ENCODE assay signal across 9 cellular contexts in the genomic region with DNA sequence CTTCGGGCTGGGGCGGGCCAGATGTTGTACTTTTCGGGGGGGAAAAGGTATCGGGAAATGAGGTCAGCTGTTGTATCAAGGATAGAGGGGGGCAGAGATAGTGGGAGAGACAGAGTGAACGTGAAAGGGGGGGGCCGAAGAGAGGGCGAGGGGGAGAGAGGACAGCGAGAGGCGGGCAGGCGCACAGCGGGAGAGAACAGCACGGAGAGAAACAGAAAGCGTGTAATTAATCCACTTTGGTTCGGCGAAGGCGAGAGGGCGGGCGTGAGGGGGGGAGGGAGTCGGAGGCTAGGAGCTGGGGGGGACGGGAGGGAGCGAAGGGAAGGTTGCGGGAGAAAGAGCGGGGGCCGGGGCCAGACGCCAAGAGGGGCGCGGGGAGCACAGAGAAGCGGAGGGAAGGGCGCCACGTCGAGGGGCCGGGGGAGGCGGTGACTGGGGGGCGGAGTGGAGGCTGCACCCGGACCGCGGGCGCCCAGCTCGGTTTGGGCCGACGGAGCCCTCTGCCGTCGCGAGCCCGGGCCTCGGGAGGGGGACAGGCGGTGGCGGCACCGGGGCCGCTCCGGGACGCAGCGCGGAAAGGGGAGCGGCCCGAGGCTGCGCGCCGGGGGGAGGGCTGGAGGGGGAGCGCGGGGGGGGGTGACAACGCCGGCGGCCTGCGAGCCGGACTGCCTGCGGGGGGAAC. TPM values are rescaled to one million over a fixed set of nuclear protein-coding genes. Genes with fewer than 3 reads are reported as not detected.
DNase-seq lines count a peak whose midpoint lies in the region; ATAC-seq and TF ChIP-seq lines count a peak whose summit lies in the region.
"Had no signal": no experiment of that assay in that cellular context is flagged by ENCODE, and none has a peak within 500 bp of the region (broad histone marks: within the 10 kb centered on the region; RNA-seq: fewer than 3 reads in every experiment).

No MANE protein-coding gene starts in this region.

- H3K9me2 ChIP-seq in GM23248 (ENCODE audit: insufficient read depth): no peaks in the 10 kb centered on the region

- H3K27me3 ChIP-seq in GM23248 (replicated peaks; ENCODE audit: insufficient read depth): peaks cover 62% of the 10 kb centered on the region
- peaks cover 0 to 42% of the 10 kb centered on the region in 2 donors for H3K27me3 ChIP-seq in Peyer's patch
- peaks cover 5 to 87% (median 25%) of the 10 kb centered on the region in 3 donors for H3K27me3 ChIP-seq in psoas muscle (ENCODE audit: insufficient read depth in 3 of 3, low read length in 2 of 3)

- in situ Hi-C loops in GM23248 (cut with MboI): no loop called here

- H3K9me3 ChIP-seq in GM23248 (ENCODE audit: low read depth) (no peaks in the 10 kb centered on the region), Peyer's patch (no peaks in the 10 kb centered on the region), psoas muscle (no peaks in the 10 kb centered on the region)

- TF ChIP-seq CTCF in Peyer's patch (IDR thresholded peaks at IDR 0.05) (no peak), psoas muscle (IDR thresholded peaks at IDR 0.05) (no peak)

- H3K9ac ChIP-seq in GM23248: no peak overlapping the region

- H3K27ac ChIP-seq in GM23248 (no peak overlapping the region), Peyer's patch (no peak overlapping the region), psoas muscle (no peak overlapping the region)

- DNase-seq in GM23248 (peak; percentile 27), Peyer's patch (no peak), fibroblast of gingiva (ENCODE audit: low read depth) (peak; percentile 17), psoas muscle (peak; percentile 24 to 53), DMS79 treated with DMSO at 0.1 percent for 48 hours (lab: John Stamatoyannopoulos, UW) (no peak)

- no peaks in the 10 kb centered on the region for H4K20me1 ChIP-seq in GM23248 (ENCODE audit: insufficient read depth)

- ATAC-seq in psoas muscle: peak in 2 of 4 donors; percentile 8 to 11
- no peak for ATAC-seq in HG02938 (IDR thresholded peaks at IDR 0.05; ENCODE audit: unreplicated experiment)
- no peak for ATAC-seq in HG03354 (IDR thresholded peaks at IDR 0.05; ENCODE audit: poor library complexity, severe bottlenecking, unreplicated experiment)
- no peak for ATAC-seq in HG03432 (IDR thresholded peaks at IDR 0.05; ENCODE audit: unreplicated experiment)

- no peak overlapping the region for H2AFZ ChIP-seq in GM23248

- H3K79me2 ChIP-seq in GM23248 (ENCODE audit: insufficient read depth): no peaks in the 10 kb centered on the region

- H3K36me3 ChIP-seq in GM23248 (ENCODE audit: low read depth) (no peaks in the 10 kb centered on the region), Peyer's patch (no peaks in the 10 kb centered on the region), psoas muscle (ENCODE audit: insufficient read depth in 1 of 2, low read depth in 1 of 2) (no peaks in the 10 kb centered on the region)

- H3K4me3 ChIP-seq in GM23248 (no peak overlapping the region), Peyer's patch (peak overlapping the region; percentile 22 to 45 (median 37)), psoas muscle (peak overlapping the region; percentile 55)

- H3K4me1 ChIP-seq in GM23248 (ENCODE audit: insufficient read depth) (peaks cover 7% of the 10 kb centered on the region; the same call in 1 of the 2 replicates), Peyer's patch (peaks cover 0 to 29% (median 6%) of the 10 kb centered on the region in 4 donors), psoas muscle (no peaks in the 10 kb centered on the region)

- H3F3A ChIP-seq in GM23248 (ENCODE audit: insufficient read depth): peaks cover 4% of the 10 kb centered on the region; the same call in 1 of the 2 replicates

- no peak for TF ChIP-seq POLR2A in Peyer's patch (IDR thresholded peaks at IDR 0.05)

- intact Hi-C loops in psoas muscle (cut with DNase I): no loop called here

- 0 to 5% methylated on average over 12 to 60 of the region's 67 CpGs for whole genome bisulfite sequencing in GM23248 (ENCODE audit: low coverage in 1 of 2, low lambda C conversion rate in 2 of 2, missing lambda C conversion rate in 2 of 2), 2 experiments
- 1 to 2% (median 1%) methylated on average over 28 to 66 of the region's 67 CpGs for WGBS in psoas muscle, 3 donors

- H3K4me2 ChIP-seq in GM23248 (ENCODE audit: unreplicated experiment): no peak overlapping the region

RNA-seq across cellular contexts. Expression of gene IGF2, which starts 0.6 kb away (rescaled TPM):
- not detected in 2 replicates for total RNA-seq in GM23248 (2014; rRNA removed; shearing (Covaris generic))
- 0.06 and 0.18 TPM in 2 replicates for polyA plus RNA-seq in GM23248 (2016; fragmentation: Nextera tagmentation; extraction: Ambion mirVana)
- total RNA-seq in Peyer's patch: 10 to 100 TPM in 1 of 4 donors, 1 to 10 TPM in 3; 1.9 to 15.5 (median 9.5) TPM
- 100 to 1,000 TPM in 3 of 4 donors, 10 to 100 TPM in 1; 60.2 to 471 (median 119) TPM for total RNA-seq in psoas muscle
- 10 to 100 TPM in 2 of 3 donors, 1 to 10 TPM in 1; 5.9 to 38.4 (median 14.6) TPM for polyA plus RNA-seq in psoas muscle

RNA-seq across cellular contexts. Expression of gene INS, which starts 22.4 kb away (rescaled TPM):
- not detected in 2 replicates for total RNA-seq in GM23248 (2014; rRNA removed; shearing (Covaris generic))
- polyA plus RNA-seq in GM23248 (2016; fragmentation: Nextera tagmentation; extraction: Ambion mirVana) (not detected in 2 replicates), psoas muscle (1 to 10 TPM in 1 of 3 donors, under 1 TPM in 1, not detected in 1; 0.65 to 2.8 TPM)
- total RNA-seq in Peyer's patch (not detected), psoas muscle (not detected)
- total RNA-seq: subcutaneous adipose tissue had no signal

RNA-seq across cellular contexts. Expression of gene TH, which starts 33.0 kb away (rescaled TPM):
- not detected in 2 replicates for total RNA-seq in GM23248 (2014; rRNA removed; shearing (Covaris generic))
- polyA plus RNA-seq in GM23248 (2016; fragmentation: Nextera tagmentation; extraction: Ambion mirVana) (not detected in 2 replicates), psoas muscle (under 1 TPM in 1 of 3 donors, not detected in 2; 0.16 TPM)
- total RNA-seq in Peyer's patch (1 to 10 TPM in 1 of 4 donors, not detected in 3; 1.7 TPM), psoas muscle (under 1 TPM in 1 of 4 donors, not detected in 3; 0.34 TPM)
- total RNA-seq: subcutaneous adipose tissue had no signal

Comparison
In these comparisons a context has a peak if more than half of its experiments do, and no peak if none do; other contexts are left out.
1. DNase-seq: peak in GM23248 (single experiment), fibroblast of gingiva (single experiment) and psoas muscle (2 of 2); none in Peyer's patch (0 of 3) and DMS79 treated with DMSO at 0.1 percent for 48 hours (single experiment).